2 cellular contexts compared by ENCODE assay signal in the genomic region with DNA sequence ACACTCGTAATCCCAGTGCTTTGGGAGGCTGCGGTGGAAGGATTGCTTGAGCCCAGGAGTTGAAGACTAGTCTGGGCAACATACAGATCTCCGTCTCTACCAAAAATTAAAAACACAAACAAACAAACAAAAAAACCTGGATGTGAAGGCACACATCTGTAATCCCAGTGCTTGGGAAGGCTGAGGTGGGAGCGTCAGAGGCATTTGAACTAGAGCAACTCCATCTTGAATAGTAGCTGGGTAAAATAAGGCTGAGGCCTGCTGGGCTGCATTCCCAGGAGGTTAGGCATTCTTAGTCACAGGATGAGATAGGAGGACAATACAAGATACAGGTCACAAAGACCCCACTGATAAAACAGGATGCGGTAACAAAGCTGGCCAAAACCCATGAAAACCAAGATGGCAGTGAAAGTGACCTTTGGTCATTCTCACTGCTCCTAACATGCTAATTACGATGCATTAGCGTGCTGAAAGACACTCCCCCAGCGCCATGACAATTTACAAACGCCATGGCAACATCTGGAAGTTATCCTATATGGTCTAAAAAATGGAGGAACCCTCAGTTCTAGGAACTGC.
A peak's percentile ranks its signal among the peaks of the same experiment; 100 is the strongest.
TF ChIP-seq lines count a peak whose summit lies in the region.

No MANE protein-coding gene starts in this region.

TF ChIP-seq in K562, 482 proteins besides CTCF, POLR2A, EP300 and RAD21 (continues in another document):
- TF ChIP-seq SMAD4 (CRISPR knock-in tag; conservative IDR thresholded peaks at IDR 0.05) = peak; percentile 79
- peak; percentile 36; the same call in 1 of the 2 replicates for TF ChIP-seq ZNF239 (CRISPR knock-in tag; IDR thresholded peaks at IDR 0.05)
- TF ChIP-seq ZNF644 (tag; IDR thresholded peaks at IDR 0.05; ENCODE audit: low read depth) = peak; percentile 77; the same call in 1 of the 2 replicates
- peak; percentile 31; the same call in 1 of the 2 replicates for TF ChIP-seq OTX1 (CRISPR knock-in tag; IDR thresholded peaks at IDR 0.05)
- TF ChIP-seq, protein P1, sequence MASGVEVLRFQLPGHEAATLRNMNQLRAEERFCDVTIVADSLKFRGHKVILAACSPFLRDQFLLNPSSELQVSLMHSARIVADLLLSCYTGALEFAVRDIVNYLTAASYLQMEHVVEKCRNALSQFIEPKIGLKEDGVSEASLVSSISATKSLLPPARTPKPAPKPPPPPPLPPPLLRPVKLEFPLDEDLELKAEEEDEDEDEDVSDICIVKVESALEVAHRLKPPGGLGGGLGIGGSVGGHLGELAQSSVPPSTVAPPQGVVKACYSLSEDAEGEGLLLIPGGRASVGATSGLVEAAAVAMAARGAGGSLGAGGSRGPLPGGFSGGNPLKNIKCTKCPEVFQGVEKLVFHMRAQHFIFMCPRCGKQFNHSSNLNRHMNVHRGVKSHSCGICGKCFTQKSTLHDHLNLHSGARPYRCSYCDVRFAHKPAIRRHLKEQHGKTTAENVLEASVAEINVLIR (CRISPR knock-in tag; IDR thresholded peaks at IDR 0.05) = peak; percentile 51; the same call in 1 of the 2 replicates
- no peak for TF ChIP-seq ZNF174 (CRISPR knock-in tag; IDR thresholded peaks at IDR 0.05)
- no peak for TF ChIP-seq MCM5 (IDR thresholded peaks at IDR 0.05; ENCODE audit: low read depth)
- TF ChIP-seq ZNF766 (CRISPR knock-in tag; conservative IDR thresholded peaks at IDR 0.05) = peak; percentile 70
- peak; percentile 92 for TF ChIP-seq ZNF311 (CRISPR knock-in tag; IDR thresholded peaks at IDR 0.05)
- no peak for TF ChIP-seq HCFC1 (IDR thresholded peaks at IDR 0.05; ENCODE audit: low read depth, low read length)
- no peak for TF ChIP-seq PBX2 (CRISPR knock-in tag; IDR thresholded peaks at IDR 0.05; ENCODE audit: low read depth)
- 0 out of 2 replicates have a peak, but pooled peaks have one; percentile 40 for TF ChIP-seq PBX2 (tag; conservative IDR thresholded peaks at IDR 0.05; ENCODE audit: low read depth)
- 0 out of 2 replicates have a peak, but pooled peaks have one; percentile 52 for TF ChIP-seq ELF4 (CRISPR knock-in tag; IDR thresholded peaks at IDR 0.05)
- TF ChIP-seq CAMTA2 (CRISPR knock-in tag; conservative IDR thresholded peaks at IDR 0.05) = no peak
- peak; percentile 71 for TF ChIP-seq TAF7 (tag; IDR thresholded peaks at IDR 0.05)
- TF ChIP-seq, protein P2, sequence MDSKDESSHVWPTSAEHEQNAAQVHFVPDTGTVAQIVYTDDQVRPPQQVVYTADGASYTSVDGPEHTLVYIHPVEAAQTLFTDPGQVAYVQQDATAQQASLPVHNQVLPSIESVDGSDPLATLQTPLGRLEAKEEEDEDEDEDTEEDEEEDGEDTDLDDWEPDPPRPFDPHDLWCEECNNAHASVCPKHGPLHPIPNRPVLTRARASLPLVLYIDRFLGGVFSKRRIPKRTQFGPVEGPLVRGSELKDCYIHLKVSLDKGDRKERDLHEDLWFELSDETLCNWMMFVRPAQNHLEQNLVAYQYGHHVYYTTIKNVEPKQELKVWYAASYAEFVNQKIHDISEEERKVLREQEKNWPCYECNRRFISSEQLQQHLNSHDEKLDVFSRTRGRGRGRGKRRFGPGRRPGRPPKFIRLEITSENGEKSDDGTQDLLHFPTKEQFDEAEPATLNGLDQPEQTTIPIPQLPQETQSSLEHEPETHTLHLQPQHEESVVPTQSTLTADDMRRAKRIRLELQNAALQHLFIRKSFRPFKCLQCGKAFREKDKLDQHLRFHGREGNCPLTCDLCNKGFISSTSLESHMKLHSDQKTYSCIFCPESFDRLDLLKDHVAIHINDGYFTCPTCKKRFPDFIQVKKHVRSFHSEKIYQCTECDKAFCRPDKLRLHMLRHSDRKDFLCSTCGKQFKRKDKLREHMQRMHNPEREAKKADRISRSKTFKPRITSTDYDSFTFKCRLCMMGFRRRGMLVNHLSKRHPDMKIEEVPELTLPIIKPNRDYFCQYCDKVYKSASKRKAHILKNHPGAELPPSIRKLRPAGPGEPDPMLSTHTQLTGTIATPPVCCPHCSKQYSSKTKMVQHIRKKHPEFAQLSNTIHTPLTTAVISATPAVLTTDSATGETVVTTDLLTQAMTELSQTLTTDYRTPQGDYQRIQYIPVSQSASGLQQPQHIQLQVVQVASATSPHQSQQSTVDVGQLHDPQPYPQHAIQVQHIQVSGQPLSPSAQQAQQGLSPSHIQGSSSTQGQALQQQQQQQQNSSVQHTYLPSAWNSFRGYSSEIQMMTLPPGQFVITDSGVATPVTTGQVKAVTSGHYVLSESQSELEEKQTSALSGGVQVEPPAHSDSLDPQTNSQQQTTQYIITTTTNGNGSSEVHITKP (IDR thresholded peaks at IDR 0.05; ENCODE audit: partially characterized antibody) = no peak
- TF ChIP-seq ZNF23 (CRISPR knock-in tag; IDR thresholded peaks at IDR 0.05) = 0 out of 2 replicates have a peak, but pooled peaks have one; percentile 25
- TF ChIP-seq, protein P3, sequence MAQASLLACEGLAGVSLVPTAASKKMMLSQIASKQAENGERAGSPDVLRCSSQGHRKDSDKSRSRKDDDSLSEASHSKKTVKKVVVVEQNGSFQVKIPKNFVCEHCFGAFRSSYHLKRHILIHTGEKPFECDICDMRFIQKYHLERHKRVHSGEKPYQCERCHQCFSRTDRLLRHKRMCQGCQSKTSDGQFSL (CRISPR knock-in tag; IDR thresholded peaks at IDR 0.05) = no peak
- TF ChIP-seq, protein P3 (tag; IDR thresholded peaks at IDR 0.05) = peak in 1 of 2 experiments; percentile 88; a peak in 2 of 4 replicates

TF ChIP-seq in endothelial cell of umbilical vein, 7 proteins besides CTCF, POLR2A, EP300 and RAD21:
- peak; percentile 69 for TF ChIP-seq GATA2 (IDR thresholded peaks at IDR 0.05; ENCODE audit: insufficient read depth, insufficient read length, low read depth, low read length)
- TF ChIP-seq POLR2AphosphoS5 (IDR thresholded peaks at IDR 0.05; ENCODE audit: insufficient read depth, low read depth, low read length) = no peak
- peak; percentile 35 for TF ChIP-seq FOS (IDR thresholded peaks at IDR 0.05; ENCODE audit: borderline replicate concordance, insufficient read depth, low read length)
- TF ChIP-seq EZH2 (IDR thresholded peaks at IDR 0.05; ENCODE audit: borderline replicate concordance, low read depth, low read length, severe bottlenecking) = no peak
TF ChIP-seq in endothelial cell of umbilical vein: peak in this region for 2.
